Comparison of ENCODE assay signal across 1 cellular context in genomic region chr6:33317668-33318425, GRCh38.
TF ChIP-seq lines count a peak whose summit lies in the region.

Gene ZBTB22 (minus strand): TSS chr6:33317744. CDS start chr6:33316916, 828 bp downstream.

TF ChIP-seq in K562, 482 proteins besides CTCF, POLR2A, EP300 and RAD21 (continued from another document):
- TF ChIP-seq FOXO4 (CRISPR knock-in tag; IDR thresholded peaks at IDR 0.05), result peak; percentile 69; the same call in 1 of the 2 replicates
- TF ChIP-seq ZBTB5 (IDR thresholded peaks at IDR 0.05), result peak; percentile 54; the same call in 1 of the 2 replicates
